24 cellular contexts compared by ENCODE assay signal in the genomic region with DNA sequence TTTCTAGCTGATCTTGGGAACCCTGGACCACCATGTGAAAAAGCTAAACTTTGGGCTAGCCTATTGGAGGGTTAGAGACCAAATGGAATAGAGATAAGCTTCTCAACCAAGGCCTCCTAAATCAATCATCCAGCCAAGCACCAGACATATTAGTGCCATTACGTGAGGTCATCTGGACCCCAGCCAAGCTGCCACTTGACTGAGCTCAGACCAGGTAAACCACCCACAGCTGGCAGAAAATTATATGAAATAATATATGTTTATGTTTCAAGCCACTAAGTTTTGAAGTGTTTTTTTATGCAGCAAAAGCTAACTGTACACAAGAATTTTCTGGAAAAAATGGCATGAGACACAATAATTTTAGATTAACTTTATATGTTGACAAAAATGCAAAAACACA.
DNase-seq lines count a peak whose midpoint lies in the region; ATAC-seq and TF ChIP-seq lines count a peak whose summit lies in the region.
"Had no signal": no experiment of that assay in that cellular context is flagged by ENCODE, and none has a peak within 500 bp of the region (broad histone marks: within the 10 kb centered on the region; RNA-seq: fewer than 3 reads in every experiment).

No MANE protein-coding gene starts in this region.

- peaks cover 5 to 35% of the 10 kb centered on the region in 2 donors for H3K27me3 Mint-ChIP-seq in natural killer cell (ENCODE audit: low read depth in 2 of 2)
- no peaks in the 10 kb centered on the region for H3K27me3 Mint-ChIP-seq in activated CD4-positive, alpha-beta memory T cell treated with anti-CD3 and anti-CD28 coated beads for 36 hours
- no peaks in the 10 kb centered on the region for H3K27me3 Mint-ChIP-seq in activated CD4-positive, alpha-beta memory T cell treated with anti-CD3 and anti-CD28 coated beads, Interleukin-2, amount 10 ng/mL, durations not matched to agents 7 days and 5 days

- no peak overlapping the region for H3K4me3 Mint-ChIP-seq in natural killer cell
- H3K4me3 Mint-ChIP-seq in activated CD4-positive, alpha-beta memory T cell treated with anti-CD3 and anti-CD28 coated beads for 36 hours: no peak overlapping the region
- no peak overlapping the region for H3K4me3 Mint-ChIP-seq in activated CD4-positive, alpha-beta memory T cell treated with anti-CD3 and anti-CD28 coated beads, Interleukin-2, amount 10 ng/mL, durations not matched to agents 7 days and 5 days
- H3K4me3 Mint-ChIP-seq: activated CD4-positive, alpha-beta T cell treated with anti-CD3 and anti-CD28 coated beads, Interleukin-2, amount 10 ng/mL, durations not matched to agents 24 days and 14 days; activated naive CD8-positive, alpha-beta T cell treated with anti-CD3 and anti-CD28 coated beads for 36 hours; naive B cell; T-helper 1 cell treated with Interleukin-12 subunit alpha and Interleukin-12 subunit beta and Interleukin-4 antibody, amounts not matched to agents 30 μg/mL and 1 μg/mL, for 36 hours had no signal

- CTCF ChIA-PET in activated CD4-positive, alpha-beta memory T cell treated with anti-CD3 and anti-CD28 coated beads for 36 hours (lab: Charles Lee): interaction anchor here (0.7 kb wide), 1 partner anchor 8 kb away, joined by 3 read pairs; no protein-coding TSS in a partner anchor
- CTCF ChIA-PET in activated CD4-positive, alpha-beta memory T cell treated with anti-CD3 and anti-CD28 coated beads, Interleukin-2, amount 10 ng/mL, durations not matched to agents 7 days and 5 days (lab: Charles Lee): interaction anchor here (0.7 kb wide), 1 partner anchor 114 kb away, joined by 3 read pairs; no protein-coding TSS in a partner anchor

- no peaks in the 10 kb centered on the region for H3K9me3 Mint-ChIP-seq in natural killer cell
- no peaks in the 10 kb centered on the region for H3K9me3 Mint-ChIP-seq in activated CD4-positive, alpha-beta memory T cell treated with anti-CD3 and anti-CD28 coated beads for 36 hours
- no peaks in the 10 kb centered on the region for H3K9me3 Mint-ChIP-seq in activated CD4-positive, alpha-beta memory T cell treated with anti-CD3 and anti-CD28 coated beads, Interleukin-2, amount 10 ng/mL, durations not matched to agents 7 days and 5 days
- H3K9me3 Mint-ChIP-seq: activated CD4-positive, alpha-beta T cell treated with anti-CD3 and anti-CD28 coated beads, Interleukin-2, amount 10 ng/mL, durations not matched to agents 24 days and 14 days; activated naive CD8-positive, alpha-beta T cell treated with anti-CD3 and anti-CD28 coated beads for 36 hours; T-helper 1 cell treated with Interleukin-12 subunit alpha and Interleukin-12 subunit beta and Interleukin-4 antibody, amounts not matched to agents 30 μg/mL and 1 μg/mL, for 36 hours had no signal

- intact Hi-C loops in natural killer cell (cut with micrococcal nuclease): no loop called here
- intact Hi-C loops in activated CD4-positive, alpha-beta memory T cell treated with anti-CD3 and anti-CD28 coated beads for 36 hours (cut with micrococcal nuclease): no loop called here

- no peak overlapping the region for H3K27ac Mint-ChIP-seq in natural killer cell
- no peak overlapping the region for H3K27ac Mint-ChIP-seq in activated CD4-positive, alpha-beta memory T cell treated with anti-CD3 and anti-CD28 coated beads for 36 hours
- H3K27ac Mint-ChIP-seq in activated CD4-positive, alpha-beta memory T cell treated with anti-CD3 and anti-CD28 coated beads, Interleukin-2, amount 10 ng/mL, durations not matched to agents 7 days and 5 days: no peak overlapping the region
- H3K27ac Mint-ChIP-seq: activated CD4-positive, alpha-beta T cell treated with anti-CD3 and anti-CD28 coated beads, Interleukin-2, amount 10 ng/mL, durations not matched to agents 24 days and 14 days; activated naive CD8-positive, alpha-beta T cell treated with anti-CD3 and anti-CD28 coated beads for 36 hours; naive B cell; T-helper 1 cell treated with Interleukin-12 subunit alpha and Interleukin-12 subunit beta and Interleukin-4 antibody, amounts not matched to agents 30 μg/mL and 1 μg/mL, for 36 hours had no signal

- ATAC-seq in natural killer cell: no peak
- ATAC-seq: HepG2; left lung; stimulated activated naive CD8-positive, alpha-beta T cell treated with anti-CD3 and anti-CD28 coated beads, Interleukin-15, Interleukin-2, amounts not matched to agents 100 U/mL and 50 U/mL, for 24 hours had no signal

- TF ChIP-seq CTCF in natural killer cell (IDR thresholded peaks at IDR 0.05): no peak

- POLR2A ChIA-PET in activated CD4-positive, alpha-beta memory T cell treated with anti-CD3 and anti-CD28 coated beads for 36 hours (lab: Charles Lee): no interaction called here
- POLR2A ChIA-PET in activated CD4-positive, alpha-beta memory T cell treated with anti-CD3 and anti-CD28 coated beads, Interleukin-2, amount 10 ng/mL, durations not matched to agents 7 days and 5 days (lab: Charles Lee): no interaction called here

- no peaks in the 10 kb centered on the region for H3K36me3 Mint-ChIP-seq in natural killer cell
- no peaks in the 10 kb centered on the region for H3K36me3 Mint-ChIP-seq in activated CD4-positive, alpha-beta memory T cell treated with anti-CD3 and anti-CD28 coated beads for 36 hours
- H3K36me3 Mint-ChIP-seq in activated CD4-positive, alpha-beta memory T cell treated with anti-CD3 and anti-CD28 coated beads, Interleukin-2, amount 10 ng/mL, durations not matched to agents 7 days and 5 days (ENCODE audit: low read depth): no peaks in the 10 kb centered on the region
- H3K36me3 Mint-ChIP-seq: activated naive CD8-positive, alpha-beta T cell treated with anti-CD3 and anti-CD28 coated beads for 36 hours; naive B cell had no signal

- DNase-seq in NCI-H2171 treated with DMSO at 0.1 percent for 48 hours (lab: John Stamatoyannopoulos, UW) (peak; percentile 15), NCI-H2171 (lab: John Stamatoyannopoulos, UW) (no peak), NCI-H187 (lab: John Stamatoyannopoulos, UW) (peak; percentile 9 to 29), NCI-H774 (lab: John Stamatoyannopoulos, UW) (peak; percentile 40), natural killer cell (no peak), AML-193 (lab: John Stamatoyannopoulos, UW) (no peak)
- DNase-seq in activated CD4-positive, alpha-beta memory T cell treated with anti-CD3 and anti-CD28 coated beads for 36 hours: no peak
- DNase-seq in activated CD4-positive, alpha-beta memory T cell treated with anti-CD3 and anti-CD28 coated beads, Interleukin-2, amount 10 ng/mL, durations not matched to agents 7 days and 5 days: no peak
- DNase-seq: activated CD4-positive, alpha-beta T cell treated with anti-CD3 and anti-CD28 coated beads, Interleukin-2, amount 10 ng/mL, durations not matched to agents 24 days and 14 days; activated CD8-positive, alpha-beta memory T cell treated with anti-CD3 and anti-CD28 coated beads, Interleukin-2, amount 50 U/mL, for 48 hours; activated naive CD8-positive, alpha-beta T cell treated with anti-CD3 and anti-CD28 coated beads for 36 hours; Caco-2; effector CD8-positive, alpha-beta T cell; erythroblast; foreskin melanocyte; GDM1; left lung; naive B cell; NCI-H1694 treated with DMSO at 0.1 percent for 48 hours; stimulated activated CD4-positive, alpha-beta T cell treated with anti-CD3 and anti-CD28 coated beads, Interleukin-4, amount 100 ng/mL, for 24 hours; stimulated activated naive CD8-positive, alpha-beta T cell treated with anti-CD3 and anti-CD28 coated beads, Interleukin-15, Interleukin-2, amounts not matched to agents 100 U/mL and 50 U/mL, for 24 hours; transverse colon had no signal

- no peaks in the 10 kb centered on the region for H3K4me1 Mint-ChIP-seq in natural killer cell
- peaks cover 11% of the 10 kb centered on the region for H3K4me1 Mint-ChIP-seq in activated CD4-positive, alpha-beta memory T cell treated with anti-CD3 and anti-CD28 coated beads for 36 hours (ENCODE audit: low read depth)
- peaks cover 11% of the 10 kb centered on the region for H3K4me1 Mint-ChIP-seq in activated CD4-positive, alpha-beta memory T cell treated with anti-CD3 and anti-CD28 coated beads, Interleukin-2, amount 10 ng/mL, durations not matched to agents 7 days and 5 days
- H3K4me1 Mint-ChIP-seq: naive B cell had no signal

Comparison
In these comparisons a context has a peak if more than half of its experiments do, and no peak if none do; other contexts are left out.
1. DNase-seq: peak in NCI-H2171 treated with DMSO at 0.1 percent for 48 hours (single experiment), NCI-H187 (2 of 2) and NCI-H774 (single experiment); none in NCI-H2171 (single experiment), natural killer cell (single experiment), AML-193 (0 of 2), activated CD4-positive, alpha-beta memory T cell treated with anti-CD3 and anti-CD28 coated beads for 36 hours (single experiment) and activated CD4-positive, alpha-beta memory T cell treated with anti-CD3 and anti-CD28 coated beads, Interleukin-2, amount 10 ng/mL, durations not matched to agents 7 days and 5 days (single experiment).